19 cellular contexts compared by ENCODE assay signal in genomic region chr4:99572527-99573240, GRCh38. TPM values are rescaled to one million over a fixed set of nuclear protein-coding genes. Genes with fewer than 3 reads are reported as not detected.
DNase-seq lines count a peak whose midpoint lies in the region; ATAC-seq and TF ChIP-seq lines count a peak whose summit lies in the region.
"Had no signal": no experiment of that assay in that cellular context is flagged by ENCODE, and none has a peak within 500 bp of the region (broad histone marks: within the 10 kb centered on the region; RNA-seq: fewer than 3 reads in every experiment).

No MANE protein-coding gene starts in this region.

- WGBS in right lobe of liver (ENCODE audit: insufficient coverage, low coverage, low lambda C conversion rate, missing lambda C conversion rate), result 18% methylated on average over 6 of the region's 6 CpGs

- H3K4me3 ChIP-seq in right lobe of liver (peak overlapping the region in 2 of 3 donors; percentile 6 to 22), mucosa of descending colon (no peak overlapping the region)
- H3K4me3 ChIP-seq: GM23338, K562 had no signal

- ATAC-seq in right lobe of liver, result peak; percentile 63 to 75 (median 70)
- ATAC-seq in mucosa of descending colon, result no peak
- ATAC-seq: GM23338, K562 had no signal

- peak; percentile 67 for DNase-seq in M059J (ENCODE audit: low read depth)
- peak; percentile 15 for DNase-seq in amniotic epithelial cell (ENCODE audit: low read depth)
- DNase-seq in right lobe of liver, result peak in 1 of 3 donors; percentile 49
- peak; percentile 18 for DNase-seq in stromal cell of bone marrow (ENCODE audit: low read depth)
- no peak for DNase-seq in hippocampal formation (lab: John Stamatoyannopoulos, UW)
- no peak for DNase-seq in NCI-H524 treated with DMSO at 0.1 percent for 48 hours (lab: John Stamatoyannopoulos, UW)
- DNase-seq in mucosa of descending colon, result no peak
- DNase-seq: activated B cell treated with CpG ODN at 0.5 μM for 24 hours; Calu3; caudate nucleus; GDM1; NCI-H1092 treated with DMSO at 0.1 percent for 48 hours; NCI-H2171 treated with DMSO at 0.1 percent for 48 hours; nucleus accumbens; stimulated activated CD4-positive, alpha-beta T cell treated with anti-CD3 and anti-CD28 coated beads, Interleukin-4, amount 100 ng/mL, for 24 hours had no signal

- H3K27me3 ChIP-seq in right lobe of liver, result no peaks in the 10 kb centered on the region

- no peaks in the 10 kb centered on the region for H3K36me3 ChIP-seq in right lobe of liver
- no peaks in the 10 kb centered on the region for H3K36me3 ChIP-seq in mucosa of descending colon (ENCODE audit: low read depth)

- H3K4me1 ChIP-seq in right lobe of liver (peaks cover 0 to 27% (median 5%) of the 10 kb centered on the region in 4 donors), mucosa of descending colon (ENCODE audit: low read depth) (no peaks in the 10 kb centered on the region)

- intact Hi-C loops in right lobe of liver (cut with DNase I) (no loop called here), mucosa of descending colon (cut with DNase I, micrococcal nuclease) (no loop called here)

- peak overlapping the region; percentile 67 to 77 (median 75) for H3K27ac ChIP-seq in right lobe of liver

- TF ChIP-seq CTCF in right lobe of liver (IDR thresholded peaks at IDR 0.05), result no peak
- no peak for TF ChIP-seq CTCF in mucosa of descending colon (IDR thresholded peaks at IDR 0.05)

- H3K9me3 ChIP-seq in right lobe of liver (no peaks in the 10 kb centered on the region), mucosa of descending colon (no peaks in the 10 kb centered on the region)

- peak; percentile 57 for TF ChIP-seq POLR2A in right lobe of liver (IDR thresholded peaks at IDR 0.05)

RNA-seq across cellular contexts. Expression of gene MTTP, which starts 1.9 kb away (rescaled TPM):
- 0.22 and 1.9 TPM in 2 replicates for total RNA-seq in M059J (2014; rRNA removed; shearing (Covaris generic))
- 100 to 1,000 TPM in 4 of 6 experiments, 10 to 100 TPM in 2; 91.6 to 134 (median 112) TPM for total RNA-seq in right lobe of liver
- total RNA-seq in mucosa of descending colon, result 1 to 10 TPM in 1 of 3 donors, under 1 TPM in 2; 0.20 to 1.5 (median 0.22) TPM
- total RNA-seq: activated CD8-positive, alpha-beta memory T cell treated with anti-CD3 and anti-CD28 coated beads for 36 hours; activated T-helper 2 cell treated with anti-CD3 and anti-CD28 coated beads, Interferon-gamma antibody, Interleukin-2, Interleukin-4, amounts not matched to agents 10 μg/mL and 5 μg/mL and 100 μg/mL, durations not matched to agents 14 hours and 24 hours and 36 hours; Calu3 had no signal

RNA-seq across cellular contexts. Expression of gene TRMT10A, which starts 8.8 kb away (rescaled TPM):
- 3.4 and 3.7 TPM in 2 replicates for total RNA-seq in M059J (2014; rRNA removed; shearing (Covaris generic))
- total RNA-seq in right lobe of liver (1 to 10 TPM; 3.5 to 6.5 (median 4.0) TPM), mucosa of descending colon (1 to 10 TPM; 4.6 to 9.1 (median 7.7) TPM)

Comparison
In these comparisons a context has a peak if more than half of its experiments do, and no peak if none do; other contexts are left out.
1. DNase-seq: peak in M059J (single experiment), amniotic epithelial cell (single experiment) and stromal cell of bone marrow (single experiment); none in hippocampal formation (0 of 2), NCI-H524 treated with DMSO at 0.1 percent for 48 hours (single experiment) and mucosa of descending colon (0 of 3).
2. RNA of gene MTTP, which starts 1.9 kb away (total RNA-seq): 91.6 to 134 TPM in right lobe of liver; 0.22 to 1.9 TPM in M059J and 0.20 to 1.5 TPM in mucosa of descending colon; every median in the first group is over 10 times any median in the second.